Comparison of ENCODE assay signal across 8 cellular contexts in genomic region chr3:132721479-132722164, GRCh38. TPM values are rescaled to one million over a fixed set of nuclear protein-coding genes. Genes with fewer than 3 reads are reported as not detected.
DNase-seq lines count a peak whose midpoint lies in the region; ATAC-seq, FAIRE-seq and TF ChIP-seq lines count a peak whose summit lies in the region.

No MANE protein-coding gene starts in this region.

- in situ Hi-C loops in Panc1 (cut with HindIII; ENCODE audit: low pct_unique_long_range_greater_than_20kb, low sequenced_read_pairs), result no loop called here

- H3K9ac ChIP-seq in iPS-18a (ENCODE audit: low read length), result peak overlapping the region; percentile 56

- BruUV-seq in Panc1 (replicated peaks; lab: Mats Ljungman, UMichigan), result no TSS peak

- POLR2A ChIA-PET in Panc1 (lab: Charles Lee), result no interaction called here

- DNase-seq in stimulated activated CD4-positive, alpha-beta T cell treated with anti-CD3 and anti-CD28 coated beads, Interleukin-2, amount 100 ng/mL, for 24 hours, result peak; percentile 7 to 26
- DNase-seq in stimulated activated CD4-positive, alpha-beta T cell treated with anti-CD3 and anti-CD28 coated beads, Interleukin-4, amount 100 ng/mL, for 24 hours, result no peak
- DNase-seq in Panc1 (ENCODE audit: low read depth, low spot score) (no peak), body of pancreas (peak; percentile 72 to 76 (median 76)), sciatic nerve (ENCODE audit: low spot score) (peak; percentile 82), D721Med (ENCODE audit: insufficient read length, low spot score) (no peak)

- intact Hi-C loops in Panc1 (cut with micrococcal nuclease; ENCODE audit: unreplicated experiment) (loop anchor here (10.0 kb wide), 1 partner anchor 873 kb away; no protein-coding TSS in a partner anchor), body of pancreas (cut with DNase I) (no loop called here), sciatic nerve (cut with DNase I) (loop anchor here (10.0 kb wide), 1 partner anchor 703 kb away; no protein-coding TSS in a partner anchor)

- 2% methylated on average over 30 to 47 of the region's 47 CpGs for WGBS in body of pancreas, 2 donors

- no peaks in the 10 kb centered on the region for H3K9me3 ChIP-seq in Panc1 (ENCODE audit: control insufficient read depth, insufficient read depth, low read depth, low read length)
- no peaks in the 10 kb centered on the region for H3K9me3 ChIP-seq in body of pancreas
- H3K9me3 ChIP-seq in iPS-18a (ENCODE audit: control insufficient read depth, low read depth, low read length), result no peaks in the 10 kb centered on the region

- H3K36me3 ChIP-seq in Panc1 (ENCODE audit: control insufficient read depth, insufficient read depth, low read length), result peaks cover 23% of the 10 kb centered on the region; the same call in 1 of the 2 replicates
- peaks cover 0 to 3% of the 10 kb centered on the region in 2 donors for H3K36me3 ChIP-seq in body of pancreas (replicated peaks in 1 of 2; ENCODE audit: insufficient read depth in 1 of 2, low read depth in 2 of 2)
- H3K36me3 ChIP-seq in iPS-18a (ENCODE audit: control insufficient read depth, low read depth, low read length), result peaks cover 4% of the 10 kb centered on the region

- H3K4me3 ChIP-seq in Panc1 (ENCODE audit: low read depth in 2 of 2, low read length in 2 of 2) (peak overlapping the region; percentile 59 to 77), body of pancreas (peak overlapping the region; percentile 50 to 80), iPS-18a (ENCODE audit: low read length) (peak overlapping the region; percentile 77)

- ATAC-seq in HG03196 (IDR thresholded peaks at IDR 0.05; ENCODE audit: unreplicated experiment) (peak; percentile 32), Panc1 (peak; percentile 71), body of pancreas (peak; percentile 33), sciatic nerve (peak; percentile 1)

- peak overlapping the region; percentile 70 for H3K27ac ChIP-seq in Panc1 (ENCODE audit: low read length)
- H3K27ac ChIP-seq in body of pancreas, result peak overlapping the region; percentile 90 to 99 (median 92)
- no peak overlapping the region for H3K27ac ChIP-seq in iPS-18a (ENCODE audit: low read length)

- no peak for TF ChIP-seq POLR2A in body of pancreas (IDR thresholded peaks at IDR 0.05)

- CTCF ChIA-PET in Panc1 (lab: Charles Lee), result no interaction called here

- TF ChIP-seq CTCF in Panc1 (IDR thresholded peaks at IDR 0.05) (no peak), body of pancreas (IDR thresholded peaks at IDR 0.05) (peak; percentile 11 to 61 (median 41)), D721Med (IDR thresholded peaks at IDR 0.05; ENCODE audit: insufficient read depth, missing control alignments) (no peak)

- H3K4me1 ChIP-seq in Panc1 (ENCODE audit: control insufficient read depth, insufficient read depth, low read length) (peaks cover 26% of the 10 kb centered on the region), body of pancreas (peaks cover 21% of the 10 kb centered on the region), iPS-18a (ENCODE audit: control insufficient read depth, low read depth, low read length) (peaks cover 11% of the 10 kb centered on the region)

- FAIRE-seq in D721Med (lab: Jason Lieb, UNC), result no peak

- no peaks in the 10 kb centered on the region for H3K27me3 ChIP-seq in Panc1 (ENCODE audit: control insufficient read depth, insufficient read depth, low read length)
- no peaks in the 10 kb centered on the region for H3K27me3 ChIP-seq in body of pancreas
- H3K27me3 ChIP-seq in iPS-18a (ENCODE audit: control insufficient read depth, insufficient read depth, low read length), result no peaks in the 10 kb centered on the region

RNA-seq across cellular contexts. Expression of gene NPHP3, which starts 0.6 kb away (rescaled TPM):
- total RNA-seq in Panc1 (2021; ENCODE audit: unreplicated experiment) (34.0 TPM), body of pancreas (10 to 100 TPM; 31.3 to 31.9 TPM), sciatic nerve (58.0 TPM)
- polyA plus RNA-seq in Panc1 (2012; ENCODE audit: insufficient read length), result 25.5 TPM

Comparison
In these comparisons a context has a peak if more than half of its experiments do, and no peak if none do; other contexts are left out.
1. DNase-seq: peak in stimulated activated CD4-positive, alpha-beta T cell treated with anti-CD3 and anti-CD28 coated beads, Interleukin-2, amount 100 ng/mL, for 24 hours (2 of 2), body of pancreas (4 of 4) and sciatic nerve (single experiment); none in stimulated activated CD4-positive, alpha-beta T cell treated with anti-CD3 and anti-CD28 coated beads, Interleukin-4, amount 100 ng/mL, for 24 hours (single experiment), Panc1 (single experiment) and D721Med (single experiment).
2. ATAC-seq: peak in every context shown above with its lines; median percentile 71 in Panc1; 33 in body of pancreas; 32 in HG03196; 1 in sciatic nerve.
3. CTCF ChIP-seq: peak in body of pancreas (7 of 7); none in Panc1 (single experiment) and D721Med (single experiment).
4. Peak in every context shown above with its lines, with median percentiles within 50 percentile points of each other: H3K4me3 ChIP-seq.